ENCODE assay signal across 8 cellular contexts in the genomic region with DNA sequence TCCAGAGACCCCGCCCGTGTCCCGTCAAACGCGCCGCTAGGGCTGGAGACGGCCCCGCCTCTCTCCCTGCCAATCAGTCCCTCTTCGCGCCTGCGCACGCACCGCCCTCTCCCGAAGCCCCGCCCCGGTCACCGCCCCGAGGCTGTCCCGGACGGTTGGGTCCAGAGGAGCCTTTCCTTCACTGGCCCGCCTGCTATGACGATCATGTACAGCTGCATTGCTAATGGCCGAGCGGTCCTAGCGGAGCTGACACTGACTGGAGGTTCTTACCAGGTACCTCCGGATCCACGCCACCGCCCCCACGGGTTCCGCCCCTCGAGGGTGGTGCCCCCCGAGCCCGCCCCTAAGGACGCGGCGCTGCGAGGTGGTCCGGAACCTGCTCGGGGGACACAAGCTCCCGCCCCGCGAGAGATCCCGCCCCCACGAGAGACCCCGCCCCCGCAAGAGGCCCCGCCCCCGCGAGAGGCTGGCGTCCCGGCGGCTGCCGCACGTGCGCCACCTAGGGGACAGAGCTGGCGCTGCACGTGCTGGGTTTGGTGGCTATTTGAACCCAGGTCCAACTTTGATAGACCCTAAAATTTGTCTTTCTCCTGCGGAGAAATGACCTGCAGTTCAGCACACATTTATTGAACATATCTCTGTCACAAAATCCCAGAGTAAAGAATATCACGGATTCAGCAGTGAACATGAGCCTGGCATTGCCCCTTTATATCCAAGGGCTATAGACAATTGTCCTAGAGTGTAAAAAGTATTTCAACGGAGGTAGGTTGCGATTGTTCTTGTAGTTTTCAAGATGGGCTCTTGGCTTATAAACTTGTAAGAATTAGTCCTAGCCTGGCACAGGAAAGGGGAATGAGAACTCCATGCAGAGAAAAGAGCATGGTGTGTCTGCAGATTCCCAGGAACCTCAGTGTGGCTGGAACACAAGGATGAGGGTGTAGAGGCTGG.
DNase-seq lines count a peak whose midpoint lies in the region; ATAC-seq and TF ChIP-seq lines count a peak whose summit lies in the region.

No MANE protein-coding gene starts in this region.

- H3K4me1 Mint-ChIP-seq in CD8-positive, alpha-beta T cell (ENCODE audit: low read depth): peaks cover 15% of the 10 kb centered on the region

- H3K4me1 ChIP-seq in CD8-positive, alpha-beta T cell (ENCODE audit: insufficient read depth, low read length): peaks cover 12% of the 10 kb centered on the region
- no peaks in the 10 kb centered on the region for H3K4me1 ChIP-seq in effector memory CD4-positive, alpha-beta T cell (ENCODE audit: control insufficient read depth, insufficient read depth, low read length, poor library complexity, severe bottlenecking)

- intact Hi-C loops in CD8-positive, alpha-beta T cell (cut with DNase I, micrococcal nuclease): loop anchor here (1.0 to 10.0 kb wide), 17 partner anchors 68 to 1202 kb away; a partner anchor contains a TSS

- no peaks in the 10 kb centered on the region for H3K9me3 ChIP-seq in CD8-positive, alpha-beta T cell (ENCODE audit: low read length)
- H3K9me3 ChIP-seq in effector memory CD4-positive, alpha-beta T cell (ENCODE audit: control insufficient read depth, low read length): no peaks in the 10 kb centered on the region

- H3K27me3 Mint-ChIP-seq in CD8-positive, alpha-beta T cell (ENCODE audit: low read depth): no peaks in the 10 kb centered on the region

- peak; percentile 98 to 99 (median 99) for DNase-seq in CD8-positive, alpha-beta T cell
- DNase-seq in GM20000 (ENCODE audit: low spot score) (peak; percentile 94), HS-5 (ENCODE audit: low read depth) (peak; percentile 95), NK-92 (lab: John Stamatoyannopoulos, UW; ENCODE audit: unreplicated experiment) (peak; percentile 87), lung microvascular endothelial cell (ENCODE audit: low read depth in 2 of 2) (peak; percentile 99)
- peak; percentile 100 for DNase-seq in activated CD8-positive, alpha-beta memory T cell treated with anti-CD3 and anti-CD28 coated beads for 24 hours
- DNase-seq in effector memory CD4-positive, alpha-beta T cell: peak; percentile 99
- peak; percentile 98 to 99 (median 98) for DNase-seq in stimulated activated CD4-positive, alpha-beta T cell treated with anti-CD3 and anti-CD28 coated beads, TNF-alpha, amount 100 ng/mL, for 4 hours (ENCODE audit: low read depth in 3 of 3)

- ATAC-seq in CD8-positive, alpha-beta T cell: peak; percentile 91

- no peaks in the 10 kb centered on the region for H3K9me3 Mint-ChIP-seq in CD8-positive, alpha-beta T cell

- H3K36me3 ChIP-seq in CD8-positive, alpha-beta T cell (ENCODE audit: insufficient read depth, low read length): no peaks in the 10 kb centered on the region
- no peaks in the 10 kb centered on the region for H3K36me3 ChIP-seq in effector memory CD4-positive, alpha-beta T cell (ENCODE audit: control insufficient read depth, insufficient read depth, low read length)

- peak; percentile 97 for TF ChIP-seq CTCF in CD8-positive, alpha-beta T cell (IDR thresholded peaks at IDR 0.05)
- TF ChIP-seq CTCF in GM20000 (IDR thresholded peaks at IDR 0.05; ENCODE audit: extremely low read depth, missing control alignments): peak; percentile 66

- CTCF ChIA-PET in CD8-positive, alpha-beta T cell (lab: Charles Lee): interaction anchor here (0.5 to 6.3 kb wide), 12 partner anchors 8 to 879 kb away, joined by 3 to 36 read pairs (median 3); a partner anchor contains a TSS

- no peaks in the 10 kb centered on the region for H3K36me3 Mint-ChIP-seq in CD8-positive, alpha-beta T cell

- peak overlapping the region; percentile 63 for H3K4me3 ChIP-seq in CD8-positive, alpha-beta T cell (ENCODE audit: low read depth, low read length)
- H3K4me3 ChIP-seq in effector memory CD4-positive, alpha-beta T cell (ENCODE audit: insufficient read depth, low read depth, low read length, poor library complexity, severe bottlenecking): peak overlapping the region; percentile 55

- no peaks in the 10 kb centered on the region for H3K27me3 ChIP-seq in CD8-positive, alpha-beta T cell (ENCODE audit: insufficient read depth, low read length)
- no peaks in the 10 kb centered on the region for H3K27me3 ChIP-seq in effector memory CD4-positive, alpha-beta T cell (replicated peaks; ENCODE audit: control insufficient read depth, insufficient read depth, low read length, poor library complexity, severe bottlenecking)

- H3K27ac ChIP-seq in CD8-positive, alpha-beta T cell (ENCODE audit: low read depth, low read length): peak overlapping the region; percentile 43
- peak overlapping the region; percentile 67 for H3K27ac ChIP-seq in effector memory CD4-positive, alpha-beta T cell (ENCODE audit: insufficient read depth, low read length, poor library complexity, severe bottlenecking)

- H3K27ac Mint-ChIP-seq in CD8-positive, alpha-beta T cell: peak overlapping the region; percentile 41

- H3K4me3 Mint-ChIP-seq in CD8-positive, alpha-beta T cell: peak overlapping the region; percentile 88

- POLR2A ChIA-PET in CD8-positive, alpha-beta T cell (lab: Charles Lee): interaction anchor here (1.0 to 2.0 kb wide), 6 partner anchors 16 to 813 kb away, joined by 3 to 25 read pairs (median 4); a partner anchor contains a TSS

Comparison
In these comparisons a context has a peak if more than half of its experiments do, and no peak if none do; other contexts are left out.
1. Peak in every context shown above with its lines: DNase-seq, ATAC-seq, H3K4me3 ChIP-seq and H3K27ac ChIP-seq.